ENCODE assay signal across 1 cellular context in the genomic region with DNA sequence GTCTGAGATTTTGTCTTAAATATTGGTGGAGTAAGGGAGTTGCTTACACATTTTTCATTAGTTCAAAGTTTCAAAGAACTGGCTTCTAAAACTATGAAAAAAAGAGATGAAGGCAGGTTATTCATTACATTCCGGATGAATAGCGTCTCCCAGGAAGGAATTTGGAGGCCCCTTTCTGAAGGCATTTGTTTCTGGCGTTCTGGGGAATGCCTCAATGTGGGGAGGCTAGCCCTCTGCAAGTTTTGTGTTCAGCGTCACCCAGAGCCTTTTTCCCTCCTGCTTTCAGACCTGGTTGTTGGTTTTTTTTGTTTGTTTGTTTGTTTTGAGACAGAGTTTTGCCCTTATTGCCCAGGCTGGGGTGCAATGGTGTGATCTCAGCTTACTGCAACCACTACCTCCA.
TF ChIP-seq lines count a peak whose summit lies in the region.

No MANE protein-coding gene starts in this region.

TF ChIP-seq in GM23338, 12 proteins besides CTCF, POLR2A, EP300 and RAD21 (continued from another document):
- no peak for TF ChIP-seq JUNB (IDR thresholded peaks at IDR 0.05; ENCODE audit: unreplicated experiment)
- TF ChIP-seq ZNF331 (CRISPR knock-in tag; IDR thresholded peaks at IDR 0.05; ENCODE audit: low read depth) = no peak
- TF ChIP-seq, protein P1, sequence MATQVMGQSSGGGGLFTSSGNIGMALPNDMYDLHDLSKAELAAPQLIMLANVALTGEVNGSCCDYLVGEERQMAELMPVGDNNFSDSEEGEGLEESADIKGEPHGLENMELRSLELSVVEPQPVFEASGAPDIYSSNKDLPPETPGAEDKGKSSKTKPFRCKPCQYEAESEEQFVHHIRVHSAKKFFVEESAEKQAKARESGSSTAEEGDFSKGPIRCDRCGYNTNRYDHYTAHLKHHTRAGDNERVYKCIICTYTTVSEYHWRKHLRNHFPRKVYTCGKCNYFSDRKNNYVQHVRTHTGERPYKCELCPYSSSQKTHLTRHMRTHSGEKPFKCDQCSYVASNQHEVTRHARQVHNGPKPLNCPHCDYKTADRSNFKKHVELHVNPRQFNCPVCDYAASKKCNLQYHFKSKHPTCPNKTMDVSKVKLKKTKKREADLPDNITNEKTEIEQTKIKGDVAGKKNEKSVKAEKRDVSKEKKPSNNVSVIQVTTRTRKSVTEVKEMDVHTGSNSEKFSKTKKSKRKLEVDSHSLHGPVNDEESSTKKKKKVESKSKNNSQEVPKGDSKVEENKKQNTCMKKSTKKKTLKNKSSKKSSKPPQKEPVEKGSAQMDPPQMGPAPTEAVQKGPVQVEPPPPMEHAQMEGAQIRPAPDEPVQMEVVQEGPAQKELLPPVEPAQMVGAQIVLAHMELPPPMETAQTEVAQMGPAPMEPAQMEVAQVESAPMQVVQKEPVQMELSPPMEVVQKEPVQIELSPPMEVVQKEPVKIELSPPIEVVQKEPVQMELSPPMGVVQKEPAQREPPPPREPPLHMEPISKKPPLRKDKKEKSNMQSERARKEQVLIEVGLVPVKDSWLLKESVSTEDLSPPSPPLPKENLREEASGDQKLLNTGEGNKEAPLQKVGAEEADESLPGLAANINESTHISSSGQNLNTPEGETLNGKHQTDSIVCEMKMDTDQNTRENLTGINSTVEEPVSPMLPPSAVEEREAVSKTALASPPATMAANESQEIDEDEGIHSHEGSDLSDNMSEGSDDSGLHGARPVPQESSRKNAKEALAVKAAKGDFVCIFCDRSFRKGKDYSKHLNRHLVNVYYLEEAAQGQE (IDR thresholded peaks at IDR 0.05; ENCODE audit: unreplicated experiment) = no peak
- TF ChIP-seq NANOG (IDR thresholded peaks at IDR 0.05; ENCODE audit: borderline replicate concordance) = peak; percentile 15; the same call in 1 of the 2 replicates
- TF ChIP-seq STAT1 (IDR thresholded peaks at IDR 0.05; ENCODE audit: unreplicated experiment) = no peak
